In genomic region chr4:16598241-16599224, GRCh38 we compare ENCODE assay signal across 11 cellular contexts.
A peak's percentile ranks its signal among the peaks of the same experiment; 100 is the strongest.
DNase-seq lines count a peak whose midpoint lies in the region; ATAC-seq and TF ChIP-seq lines count a peak whose summit lies in the region.
"Had no signal": no experiment of that assay in that cellular context is flagged by ENCODE, and none has a peak within 500 bp of the region (broad histone marks: within the 10 kb centered on the region; RNA-seq: fewer than 3 reads in every experiment).

No MANE protein-coding gene starts in this region.

- H3K4me3 ChIP-seq in MG63 (no peak overlapping the region), cardiac fibroblast (replicated peaks in 1 of 2; ENCODE audit: low read depth in 2 of 2, low read length in 2 of 2) (no peak overlapping the region)

- no peaks in the 10 kb centered on the region for H3K9me3 ChIP-seq in MG63

- H3K27me3 ChIP-seq in MG63 (no peaks in the 10 kb centered on the region), layer of hippocampus (ENCODE audit: control insufficient read depth, insufficient read depth, low read length) (no peaks in the 10 kb centered on the region)

- no peak for ATAC-seq in HG02852 (IDR thresholded peaks at IDR 0.05; ENCODE audit: unreplicated experiment)

- DNase-seq in AG08396 (ENCODE audit: low spot score) = peak; percentile 22
- peak; percentile 39 for DNase-seq in MG63
- DNase-seq in cardiac fibroblast (ENCODE audit: low read depth in 2 of 2) = peak; percentile 50 to 61
- no peak for DNase-seq in activated CD4-positive, alpha-beta T cell treated with anti-CD3 and anti-CD28 coated beads, Interleukin-2, amount 50 U/mL, for 48 hours
- DNase-seq in T-helper 1 cell = no peak
- DNase-seq in effector CD4-positive, alpha-beta T cell = no peak
- DNase-seq: activated CD4-positive, alpha-beta T cell treated with anti-CD3 and anti-CD28 coated beads for 1 hour; activated effector memory CD4-positive, alpha-beta T cell treated with anti-CD3 and anti-CD28 coated beads, Interleukin-2, amount 50 U/mL, for 16 hours; C1 segment of cervical spinal cord had no signal

- H3K36me3 ChIP-seq in MG63 = no peaks in the 10 kb centered on the region

- H3K27ac ChIP-seq in layer of hippocampus (ENCODE audit: low read depth, low read length) = peak overlapping the region; percentile 12

- no peak for TF ChIP-seq CTCF in cardiac fibroblast (IDR thresholded peaks at IDR 0.05; ENCODE audit: low read depth, low read length)

Comparison
In these comparisons a context has a peak if more than half of its experiments do, and no peak if none do; other contexts are left out.
1. DNase-seq: peak in AG08396 (single experiment), MG63 (single experiment) and cardiac fibroblast (2 of 2); none in activated CD4-positive, alpha-beta T cell treated with anti-CD3 and anti-CD28 coated beads, Interleukin-2, amount 50 U/mL, for 48 hours (0 of 2), T-helper 1 cell (0 of 5) and effector CD4-positive, alpha-beta T cell (single experiment).